Comparison of ENCODE assay signal across 12 cellular contexts in genomic region chr4:118760092-118760491, GRCh38.
A peak's percentile ranks its signal among the peaks of the same experiment; 100 is the strongest.
DNase-seq lines count a peak whose midpoint lies in the region; ATAC-seq and TF ChIP-seq lines count a peak whose summit lies in the region.
"Had no signal": no experiment of that assay in that cellular context is flagged by ENCODE, and none has a peak within 500 bp of the region (broad histone marks: within the 10 kb centered on the region; RNA-seq: fewer than 3 reads in every experiment).

No MANE protein-coding gene starts in this region.

- no peak overlapping the region for H3K4me3 Mint-ChIP-seq in activated T-helper 2 cell treated with anti-CD3 and anti-CD28 coated beads, Interferon-gamma antibody, Interleukin-2, Interleukin-4, amounts not matched to agents 10 μg/mL and 5 μg/mL and 100 μg/mL, durations not matched to agents 14 hours and 24 hours and 36 hours (ENCODE audit: low read depth)
- H3K4me3 Mint-ChIP-seq: neural progenitor cell; T-helper 1 cell treated with Interleukin-12 subunit alpha and Interleukin-12 subunit beta and Interleukin-4 antibody, amounts not matched to agents 30 μg/mL and 1 μg/mL, for 36 hours had no signal

- DNase-seq in coronary artery (ENCODE audit: low spot score) (no peak), testis (no peak), EL (no peak), DMS53 (lab: John Stamatoyannopoulos, UW) (no peak)
- DNase-seq in activated T-helper 2 cell treated with anti-CD3 and anti-CD28 coated beads, Interferon-gamma antibody, Interleukin-2, Interleukin-4, amounts not matched to agents 10 μg/mL and 5 μg/mL and 100 μg/mL, durations not matched to agents 14 hours and 24 hours and 36 hours (ENCODE audit: low spot score) = no peak
- DNase-seq: activated T-cell treated with anti-CD3 and anti-CD28 coated beads, Interleukin-2, amount 50 U/mL, for 48 hours; NCI-H524 had no signal

- H3K27ac ChIP-seq in coronary artery (peak overlapping the region; percentile 63 to 70), testis (peak overlapping the region in 1 of 2 donors; percentile 60)
- H3K27ac ChIP-seq: neural progenitor cell had no signal

- H3K27me3 ChIP-seq in testis = no peaks in the 10 kb centered on the region
- H3K27me3 ChIP-seq: neural progenitor cell had no signal

- no peak overlapping the region for H3K4me3 ChIP-seq in coronary artery
- no peak overlapping the region for H3K4me3 ChIP-seq in testis
- H3K4me3 ChIP-seq: neural progenitor cell had no signal

- peaks cover 66% of the 10 kb centered on the region for H3K4me1 ChIP-seq in testis
- H3K4me1 ChIP-seq: neural progenitor cell had no signal

- intact Hi-C loops in testis (cut with DNase I; ENCODE audit: low total_unique reads) = loop anchor here (10.0 kb wide), 1 partner anchor 205 kb away; no protein-coding TSS in a partner anchor
- intact Hi-C loops in activated T-helper 2 cell treated with anti-CD3 and anti-CD28 coated beads, Interferon-gamma antibody, Interleukin-2, Interleukin-4, amounts not matched to agents 10 μg/mL and 5 μg/mL and 100 μg/mL, durations not matched to agents 14 hours and 24 hours and 36 hours (cut with micrococcal nuclease) = loop anchor here (10.0 kb wide), 1 partner anchor 525 kb away; no protein-coding TSS in a partner anchor

- 84 to 92% methylated on average over 3 of the region's 3 CpGs for WGBS in testis, 2 donors

- H3K36me3 Mint-ChIP-seq in activated T-helper 2 cell treated with anti-CD3 and anti-CD28 coated beads, Interferon-gamma antibody, Interleukin-2, Interleukin-4, amounts not matched to agents 10 μg/mL and 5 μg/mL and 100 μg/mL, durations not matched to agents 14 hours and 24 hours and 36 hours (ENCODE audit: low read depth) = peaks cover 54% of the 10 kb centered on the region

- no peak for TF ChIP-seq CTCF in coronary artery (IDR thresholded peaks at IDR 0.05)
- TF ChIP-seq CTCF in testis (IDR thresholded peaks at IDR 0.05) = no peak

- ATAC-seq in GM18511 (IDR thresholded peaks at IDR 0.05; ENCODE audit: unreplicated experiment) (peak; percentile 44), GM21447 (IDR thresholded peaks at IDR 0.05; ENCODE audit: unreplicated experiment) (peak; percentile 55), HG03095 (IDR thresholded peaks at IDR 0.05; ENCODE audit: unreplicated experiment) (peak; percentile 18)

- no peaks in the 10 kb centered on the region for H3K9me3 ChIP-seq in testis

- no peaks in the 10 kb centered on the region for H3K9me3 Mint-ChIP-seq in activated T-helper 2 cell treated with anti-CD3 and anti-CD28 coated beads, Interferon-gamma antibody, Interleukin-2, Interleukin-4, amounts not matched to agents 10 μg/mL and 5 μg/mL and 100 μg/mL, durations not matched to agents 14 hours and 24 hours and 36 hours
- H3K9me3 Mint-ChIP-seq: neural progenitor cell; T-helper 1 cell treated with Interleukin-12 subunit alpha and Interleukin-12 subunit beta and Interleukin-4 antibody, amounts not matched to agents 30 μg/mL and 1 μg/mL, for 36 hours had no signal

- H3K27me3 Mint-ChIP-seq in activated T-helper 2 cell treated with anti-CD3 and anti-CD28 coated beads, Interferon-gamma antibody, Interleukin-2, Interleukin-4, amounts not matched to agents 10 μg/mL and 5 μg/mL and 100 μg/mL, durations not matched to agents 14 hours and 24 hours and 36 hours (ENCODE audit: low read depth) = no peaks in the 10 kb centered on the region

- no peaks in the 10 kb centered on the region for H3K36me3 ChIP-seq in testis (ENCODE audit: low read depth, missing control alignments)
- H3K36me3 ChIP-seq: neural progenitor cell had no signal

- peaks cover 9% of the 10 kb centered on the region for H3K4me1 Mint-ChIP-seq in activated T-helper 2 cell treated with anti-CD3 and anti-CD28 coated beads, Interferon-gamma antibody, Interleukin-2, Interleukin-4, amounts not matched to agents 10 μg/mL and 5 μg/mL and 100 μg/mL, durations not matched to agents 14 hours and 24 hours and 36 hours (ENCODE audit: low read depth)

- no peak for TF ChIP-seq POLR2A in testis (IDR thresholded peaks at IDR 0.05)

- H3K27ac Mint-ChIP-seq in activated T-helper 2 cell treated with anti-CD3 and anti-CD28 coated beads, Interferon-gamma antibody, Interleukin-2, Interleukin-4, amounts not matched to agents 10 μg/mL and 5 μg/mL and 100 μg/mL, durations not matched to agents 14 hours and 24 hours and 36 hours = no peak overlapping the region
- H3K27ac Mint-ChIP-seq: neural progenitor cell; T-helper 1 cell treated with Interleukin-12 subunit alpha and Interleukin-12 subunit beta and Interleukin-4 antibody, amounts not matched to agents 30 μg/mL and 1 μg/mL, for 36 hours had no signal
